In genomic region chr10:70835895-70836294, GRCh38 we compare ENCODE assay signal across 17 cellular contexts. TPM values are rescaled to one million over a fixed set of nuclear protein-coding genes. Genes with fewer than 3 reads are reported as not detected.
DNase-seq lines count a peak whose midpoint lies in the region; ATAC-seq, FAIRE-seq and TF ChIP-seq lines count a peak whose summit lies in the region.
"Had no signal": no experiment of that assay in that cellular context is flagged by ENCODE, and none has a peak within 500 bp of the region (broad histone marks: within the 10 kb centered on the region; RNA-seq: fewer than 3 reads in every experiment).

No MANE protein-coding gene starts in this region.

- no peaks in the 10 kb centered on the region for H3K27me3 ChIP-seq in mammary epithelial cell (ENCODE audit: insufficient read depth, low read length)
- no peaks in the 10 kb centered on the region for H3K27me3 ChIP-seq in brain microvascular endothelial cell (replicated peaks)
- H3K27me3 ChIP-seq in HepG2 (ENCODE audit: control insufficient read depth in 1 of 2, insufficient read depth in 2 of 2, low read length in 2 of 2): no peaks in the 10 kb centered on the region
- no peaks in the 10 kb centered on the region for H3K27me3 ChIP-seq in sigmoid colon
- no peaks in the 10 kb centered on the region for H3K27me3 ChIP-seq in PC-3 (ENCODE audit: low read length)
- H3K27me3 ChIP-seq: heart left ventricle, spleen had no signal

- H3K9ac ChIP-seq in mammary epithelial cell (ENCODE audit: insufficient read depth, low read length): no peak overlapping the region
- H3K9ac ChIP-seq in HepG2 (ENCODE audit: insufficient read depth, low read depth, low read length): no peak overlapping the region
- no peak overlapping the region for H3K9ac ChIP-seq in PC-3 (ENCODE audit: low read length)

- H3K36me3 ChIP-seq in mammary epithelial cell (ENCODE audit: insufficient read depth, low read length): no peaks in the 10 kb centered on the region
- H3K36me3 ChIP-seq in brain microvascular endothelial cell (replicated peaks): no peaks in the 10 kb centered on the region
- H3K36me3 ChIP-seq in HepG2 (replicated peaks in 1 of 2; ENCODE audit: control insufficient read depth in 1 of 2, insufficient read depth in 2 of 2, low read length in 2 of 2): peaks cover 0 to 3% of the 10 kb centered on the region in 2 experiments; a peak in 2 of 5 replicates
- H3K36me3 ChIP-seq in sigmoid colon: peaks cover 0 to 8% (median 0%) of the 10 kb centered on the region in 4 donors
- H3K36me3 ChIP-seq in PC-3 (ENCODE audit: low read depth, low read length): peaks cover 37% of the 10 kb centered on the region
- H3K36me3 ChIP-seq: thoracic aorta had no signal

- H3K79me2 ChIP-seq in mammary epithelial cell (ENCODE audit: insufficient read depth, low read length) (peaks cover 64% of the 10 kb centered on the region), HepG2 (ENCODE audit: insufficient read depth, low read length) (peaks cover 24% of the 10 kb centered on the region), PC-3 (ENCODE audit: low read length) (peaks cover 86% of the 10 kb centered on the region)

- H3K27ac Mint-ChIP-seq in MCF 10A (ENCODE audit: low read depth, unreplicated experiment) (no peak overlapping the region), type B pancreatic cell (peak overlapping the region; percentile 61)
- H3K27ac Mint-ChIP-seq: natural killer cell had no signal

- WGBS in mammary epithelial cell (ENCODE audit: low coverage, missing lambda C conversion rate): 65% methylated on average over 1 of the region's 1 CpG
- WGBS in HepG2 (ENCODE audit: low lambda C conversion rate): 30% methylated on average over 1 of the region's 1 CpG
- 79 to 88% methylated on average over 1 of the region's 1 CpG for WGBS in sigmoid colon, 2 donors

- H3K27me3 Mint-ChIP-seq in MCF 10A (ENCODE audit: insufficient read depth, unreplicated experiment) (no peaks in the 10 kb centered on the region), type B pancreatic cell (no peaks in the 10 kb centered on the region)

- TF ChIP-seq POLR2A in HepG2 (IDR thresholded peaks at IDR 0.05; ENCODE audit: insufficient read depth in 1 of 2, low read depth in 2 of 2, low read length in 2 of 2): no peak
- no peak for TF ChIP-seq POLR2A in sigmoid colon (IDR thresholded peaks at IDR 0.05)

- H3K9me3 ChIP-seq in mammary epithelial cell (replicated peaks; ENCODE audit: insufficient read depth, low read length) (no peaks in the 10 kb centered on the region), HepG2 (ENCODE audit: low read length) (peaks cover 6% of the 10 kb centered on the region; the same call in 1 of the 2 replicates), sigmoid colon (peaks cover 0 to 4% (median 0%) of the 10 kb centered on the region in 4 donors), PC-3 (ENCODE audit: low read length) (no peaks in the 10 kb centered on the region)
- H3K9me3 ChIP-seq: thoracic aorta had no signal

- intact Hi-C loops in MCF 10A (cut with micrococcal nuclease) (no loop called here), mammary epithelial cell (cut with micrococcal nuclease) (no loop called here), HepG2 (cut with micrococcal nuclease; ENCODE audit: unreplicated experiment) (loop anchor here (2.0 kb wide), 1 partner anchor 17 kb away; no protein-coding TSS in a partner anchor), sigmoid colon (cut with DNase I) (no loop called here), PC-3 (cut with micrococcal nuclease) (no loop called here)

- H2AFZ ChIP-seq in mammary epithelial cell (ENCODE audit: low read depth, low read length): no peak overlapping the region
- no peak overlapping the region for H2AFZ ChIP-seq in HepG2 (ENCODE audit: low read length)
- no peak overlapping the region for H2AFZ ChIP-seq in PC-3 (ENCODE audit: low read length)

- H3K4me2 ChIP-seq in mammary epithelial cell (ENCODE audit: insufficient read depth, low read depth, low read length) (no peak overlapping the region), HepG2 (ENCODE audit: low read depth, low read length) (peak overlapping the region; percentile 34; the same call in 1 of the 2 replicates), PC-3 (ENCODE audit: low read length) (no peak overlapping the region)

- CTCF ChIA-PET in MCF 10A (lab: Yijun Ruan, JAX) (no interaction called here), mammary epithelial cell (lab: Charles Lee; ENCODE audit: low non-redundant PET) (no interaction called here), HepG2 (lab: Yijun Ruan, JAX; ENCODE audit: low intra/inter-chr PET ratio, low total read pairs) (no interaction called here), PC-3 (lab: Charles Lee) (no interaction called here)

- no peak overlapping the region for H3K4me3 Mint-ChIP-seq in MCF 10A (ENCODE audit: unreplicated experiment)
- no peak overlapping the region for H3K4me3 Mint-ChIP-seq in type B pancreatic cell
- H3K4me3 Mint-ChIP-seq: natural killer cell had no signal

- in situ Hi-C loops in mammary epithelial cell (cut with MboI; ENCODE audit: low sequenced_read_pairs in 2 of 2): no loop called here
- in situ Hi-C loops in brain microvascular endothelial cell (cut with HindIII; ENCODE audit: low pct_ligation_motif_present, low sequenced_read_pairs): no loop called here
- in situ Hi-C loops in HepG2 (cut with HindIII; ENCODE audit: extremely low pct_ligation_motif_present, low pct_unique_long_range_greater_than_20kb): no loop called here

- TF ChIP-seq RAD21 in HepG2 (CRISPR knock-in tag; IDR thresholded peaks at IDR 0.05): no peak

- H3K9me3 Mint-ChIP-seq in MCF 10A (ENCODE audit: unreplicated experiment) (no peaks in the 10 kb centered on the region), type B pancreatic cell (no peaks in the 10 kb centered on the region)
- H3K9me3 Mint-ChIP-seq: natural killer cell had no signal

- H3K4me1 ChIP-seq in mammary epithelial cell (ENCODE audit: insufficient read depth, low read length): peaks cover 23% of the 10 kb centered on the region
- H3K4me1 ChIP-seq in HepG2 (ENCODE audit: insufficient read depth, low read length): peaks cover 32% of the 10 kb centered on the region
- H3K4me1 ChIP-seq in sigmoid colon: peaks cover 0 to 35% (median 17%) of the 10 kb centered on the region in 4 donors
- peaks cover 36% of the 10 kb centered on the region for H3K4me1 ChIP-seq in PC-3 (ENCODE audit: insufficient read depth, low read length)

- peaks cover 24% of the 10 kb centered on the region for H3K36me3 Mint-ChIP-seq in MCF 10A (ENCODE audit: insufficient read depth, unreplicated experiment)
- H3K36me3 Mint-ChIP-seq in type B pancreatic cell: peaks cover 30% of the 10 kb centered on the region

- peak; percentile 4 for DNase-seq in MCF 10A (ENCODE audit: unreplicated experiment)
- no peak for DNase-seq in mammary epithelial cell
- peak; percentile 59 for DNase-seq in brain microvascular endothelial cell
- DNase-seq in HepG2 (ENCODE audit: low spot score): peak; percentile 76
- DNase-seq in type B pancreatic cell (ENCODE audit: extremely low spot score, unreplicated experiment): no peak
- DNase-seq in sigmoid colon: no peak
- no peak for DNase-seq in PC-3
- no peak for DNase-seq in COLO829 (ENCODE audit: low spot score)
- DNase-seq: AML-193, aorta, DMS 273 treated with DMSO at 0.1 percent for 48 hours, heart left ventricle, MV-4-11, natural killer cell, spleen, WERI-Rb-1 had no signal

- ATAC-seq in HepG2 (peak; percentile 80), PC-3 (no peak)
- ATAC-seq: heart left ventricle, natural killer cell had no signal

- H3K9me2 ChIP-seq in PC-3 (replicated peaks; ENCODE audit: low read length): no peaks in the 10 kb centered on the region

- BruUV-seq in MCF 10A (replicated peaks; lab: Mats Ljungman, UMichigan) (no TSS peak), mammary epithelial cell (replicated peaks; lab: Mats Ljungman, UMichigan) (no TSS peak), HepG2 (replicated peaks; lab: Mats Ljungman, UMichigan) (no TSS peak), PC-3 (replicated peaks; lab: Mats Ljungman, UMichigan) (no TSS peak)

- TF ChIP-seq CTCF in MCF 10A (IDR thresholded peaks at IDR 0.05; ENCODE audit: unreplicated experiment) (no peak), mammary epithelial cell (conservative IDR thresholded peaks at IDR 0.05 in 1 of 2, IDR thresholded peaks at IDR 0.05 in 1 of 2; ENCODE audit: extremely low read depth in 1 of 2, insufficient read depth in 1 of 2, low read depth in 1 of 2, low read length in 2 of 2) (no peak), brain microvascular endothelial cell (IDR thresholded peaks at IDR 0.05; ENCODE audit: low read depth, low read length, missing control alignments) (no peak), HepG2 (CRISPR knock-in tag; IDR thresholded peaks at IDR 0.05) (no peak), type B pancreatic cell (conservative IDR thresholded peaks at IDR 0.05) (no peak), sigmoid colon (IDR thresholded peaks at IDR 0.05) (no peak), PC-3 (conservative IDR thresholded peaks at IDR 0.05; ENCODE audit: low read depth, low read length) (no peak)

- no peak for TF ChIP-seq EP300 in HepG2 (IDR thresholded peaks at IDR 0.05; ENCODE audit: low read depth in 2 of 2, low read length in 2 of 2)
- TF ChIP-seq EP300 in HepG2 (CRISPR knock-in tag; IDR thresholded peaks at IDR 0.05; ENCODE audit: borderline replicate concordance): no peak
- TF ChIP-seq EP300 in sigmoid colon (IDR thresholded peaks at IDR 0.05): no peak

- POLR2A ChIA-PET in MCF 10A (lab: Yijun Ruan, JAX) (interaction anchor here (0.5 to 0.6 kb wide), 2 partner anchors 17 to 21 kb away, joined by 3 read pairs; no protein-coding TSS in a partner anchor), HepG2 (lab: Yijun Ruan, JAX) (interaction anchor here (1.4 kb wide), 1 partner anchor 52 kb away, joined by 3 read pairs; no protein-coding TSS in a partner anchor), PC-3 (lab: Charles Lee; ENCODE audit: unreplicated experiment) (no interaction called here)

- H4K20me1 ChIP-seq in mammary epithelial cell (ENCODE audit: insufficient read depth, low read length) (no peaks in the 10 kb centered on the region), HepG2 (ENCODE audit: insufficient read depth, low read length) (no peaks in the 10 kb centered on the region), PC-3 (ENCODE audit: low read length) (no peaks in the 10 kb centered on the region)

- H3K4me1 Mint-ChIP-seq in MCF 10A (ENCODE audit: insufficient read depth, unreplicated experiment) (peaks cover 21% of the 10 kb centered on the region), type B pancreatic cell (ENCODE audit: unreplicated experiment) (peaks cover 27% of the 10 kb centered on the region)

- H3K4me3 ChIP-seq in mammary epithelial cell (replicated peaks in 1 of 3; ENCODE audit: insufficient read depth in 1 of 3, low read depth in 2 of 3, low read length in 3 of 3): no peak overlapping the region
- no peak overlapping the region for H3K4me3 ChIP-seq in brain microvascular endothelial cell (ENCODE audit: low read depth, low read length)
- no peak overlapping the region for H3K4me3 ChIP-seq in HepG2 (replicated peaks in 1 of 3; ENCODE audit: insufficient read depth in 1 of 3, low read depth in 2 of 3, low read length in 3 of 3)
- H3K4me3 ChIP-seq in sigmoid colon: no peak overlapping the region
- no peak overlapping the region for H3K4me3 ChIP-seq in PC-3 (ENCODE audit: low read length)
- H3K4me3 ChIP-seq: heart left ventricle, spleen, thoracic aorta had no signal

- peak; percentile 64 for FAIRE-seq in HepG2 (lab: Jason Lieb, UNC)

- peaks cover 11% of the 10 kb centered on the region for H3F3A ChIP-seq in PC-3 (ENCODE audit: low read length, unreplicated experiment)

- dilution Hi-C loops in mammary epithelial cell (cut with HindIII; ENCODE audit: low sequenced_read_pairs): no loop called here

- H3K27ac ChIP-seq in mammary epithelial cell (ENCODE audit: insufficient read depth, low read depth, low read length): no peak overlapping the region
- peak overlapping the region; percentile 26 for H3K27ac ChIP-seq in brain microvascular endothelial cell
- H3K27ac ChIP-seq in HepG2 (ENCODE audit: extremely low read length, insufficient read depth, low read length): peak overlapping the region; percentile 58
- no peak overlapping the region for H3K27ac ChIP-seq in sigmoid colon
- no peak overlapping the region for H3K27ac ChIP-seq in PC-3 (ENCODE audit: low read length)
- H3K27ac ChIP-seq: heart left ventricle, spleen, thoracic aorta, WERI-Rb-1 had no signal

RNA-seq across cellular contexts. Expression of gene SGPL1, which starts 20.1 kb away (rescaled TPM):
- total RNA-seq in MCF 10A (2022) (81.5 and 93.8 TPM in 2 replicates), mammary epithelial cell (10 to 100 TPM; 65.0 to 97.4 TPM), HepG2 (2016; rRNA removed; fragmentation: Illumina TruSeq; extraction: Trizol) (19.0 and 25.0 TPM in 2 replicates), type B pancreatic cell (ENCODE audit: low replicate concordance) (70.5 and 84.3 TPM in 2 replicates), sigmoid colon (10 to 100 TPM; 18.5 to 22.2 (median 20.2) TPM), PC-3 (2014; rRNA removed) (77.6 and 101 TPM in 2 replicates)
- polyA plus RNA-seq in mammary epithelial cell (22.4 TPM), HepG2 (2011; rRNA removed) (15.7 and 17.6 TPM in 2 replicates), sigmoid colon (10 to 100 TPM in 2 of 3 donors, 1 to 10 TPM in 1; 6.0 to 20.6 (median 13.9) TPM)
- 88.4 TPM for polyA minus RNA-seq in mammary epithelial cell
- 12.3 and 14.8 TPM in 2 replicates for total RNA-seq in HepG2 (2016; cell fraction: cytosol; rRNA removed; fragmentation: Illumina TruSeq; extraction: Trizol; ENCODE audit: low read depth)
- total RNA-seq in HepG2 (2016; cell fraction: insoluble cytoplasmic fraction; rRNA removed; fragmentation: Illumina TruSeq; extraction: Trizol): 14.5 and 23.0 TPM in 2 replicates
- 15.7 and 16.0 TPM in 2 replicates for total RNA-seq in HepG2 (2016; cell fraction: membrane; rRNA removed; fragmentation: Illumina TruSeq; extraction: Trizol)
- 26.9 and 32.2 TPM in 2 replicates for total RNA-seq in HepG2 (2016; cell fraction: nucleus; rRNA removed; fragmentation: Illumina TruSeq; extraction: Trizol)
- 9.8 and 13.8 TPM in 2 replicates for polyA plus RNA-seq in HepG2 (2011; cell fraction: cytosol; rRNA removed)
- 13.8 and 17.5 TPM in 2 replicates for polyA plus RNA-seq in HepG2 (2011; cell fraction: nucleus; rRNA removed)
- polyA plus RNA-seq in HepG2 (2012): 11.1 and 12.6 TPM in 2 replicates
- polyA plus RNA-seq in HepG2 (2016; cell fraction: cytosol; fragmentation: Illumina TruSeq; extraction: Trizol; ENCODE audit: low read depth): 2.8 and 3.4 TPM in 2 replicates
- polyA plus RNA-seq in HepG2 (2016; cell fraction: insoluble cytoplasmic fraction; fragmentation: Illumina TruSeq; extraction: Trizol; ENCODE audit: low read depth): 10.4 TPM in 2 replicates
- 5.2 and 6.0 TPM in 2 replicates for polyA plus RNA-seq in HepG2 (2016; cell fraction: membrane; fragmentation: Illumina TruSeq; extraction: Trizol; ENCODE audit: low read depth)
- 32.2 and 33.8 TPM in 2 replicates for polyA plus RNA-seq in HepG2 (2016; cell fraction: nucleus; fragmentation: Illumina TruSeq; extraction: Trizol; ENCODE audit: insufficient read depth, low read depth)
- 32.9 and 47.1 TPM in 2 replicates for polyA minus RNA-seq in HepG2 (2011; rRNA and poly(A)+ RNA removed; ENCODE audit: low replicate concordance)
- 17.3 and 21.5 TPM in 2 replicates for polyA minus RNA-seq in HepG2 (2011; cell fraction: cytosol; rRNA and poly(A)+ RNA removed)
- 37.6 and 39.2 TPM in 2 replicates for polyA minus RNA-seq in HepG2 (2011; cell fraction: nucleus; rRNA and poly(A)+ RNA removed)

RNA-seq across cellular contexts. Expression of gene TBATA, which starts 50.7 kb away (rescaled TPM):
- not detected in 2 replicates for total RNA-seq in MCF 10A (2022)
- not detected for total RNA-seq in mammary epithelial cell
- polyA plus RNA-seq in mammary epithelial cell: not detected
- not detected for polyA minus RNA-seq in mammary epithelial cell
- not detected in 2 replicates for total RNA-seq in HepG2 (2016; rRNA removed; fragmentation: Illumina TruSeq; extraction: Trizol)
- not detected in 2 replicates for total RNA-seq in HepG2 (2016; cell fraction: cytosol; rRNA removed; fragmentation: Illumina TruSeq; extraction: Trizol; ENCODE audit: low read depth)
- not detected in 2 replicates for total RNA-seq in HepG2 (2016; cell fraction: insoluble cytoplasmic fraction; rRNA removed; fragmentation: Illumina TruSeq; extraction: Trizol)
- not detected in 2 replicates for total RNA-seq in HepG2 (2016; cell fraction: membrane; rRNA removed; fragmentation: Illumina TruSeq; extraction: Trizol)
- not detected in 2 replicates for total RNA-seq in HepG2 (2016; cell fraction: nucleus; rRNA removed; fragmentation: Illumina TruSeq; extraction: Trizol)
- polyA plus RNA-seq in HepG2 (2011; rRNA removed): not detected in 2 replicates
- not detected in 2 replicates for polyA plus RNA-seq in HepG2 (2011; cell fraction: cytosol; rRNA removed)
- not detected in 2 replicates for polyA plus RNA-seq in HepG2 (2011; cell fraction: nucleus; rRNA removed)
- polyA plus RNA-seq in HepG2 (2012): not detected in 2 replicates
- polyA plus RNA-seq in HepG2 (2016; cell fraction: cytosol; fragmentation: Illumina TruSeq; extraction: Trizol; ENCODE audit: low read depth): not detected in 2 replicates
- polyA plus RNA-seq in HepG2 (2016; cell fraction: insoluble cytoplasmic fraction; fragmentation: Illumina TruSeq; extraction: Trizol; ENCODE audit: low read depth): not detected in 2 replicates
- not detected in 2 replicates for polyA plus RNA-seq in HepG2 (2016; cell fraction: membrane; fragmentation: Illumina TruSeq; extraction: Trizol; ENCODE audit: low read depth)
- not detected in 2 replicates for polyA plus RNA-seq in HepG2 (2016; cell fraction: nucleus; fragmentation: Illumina TruSeq; extraction: Trizol; ENCODE audit: insufficient read depth, low read depth)
- polyA minus RNA-seq in HepG2 (2011; rRNA and poly(A)+ RNA removed; ENCODE audit: low replicate concordance): not detected in 2 replicates
- polyA minus RNA-seq in HepG2 (2011; cell fraction: cytosol; rRNA and poly(A)+ RNA removed): not detected in 2 replicates
- polyA minus RNA-seq in HepG2 (2011; cell fraction: nucleus; rRNA and poly(A)+ RNA removed): not detected in 2 replicates
- total RNA-seq in type B pancreatic cell (ENCODE audit: low replicate concordance): not detected in 2 replicates
- not detected for total RNA-seq in sigmoid colon
- polyA plus RNA-seq in sigmoid colon: not detected
- not detected in 2 replicates for total RNA-seq in PC-3 (2014; rRNA removed)
- total RNA-seq: aorta, heart left ventricle, thoracic aorta had no signal
- polyA plus RNA-seq: aorta, heart left ventricle had no signal

RNA-seq across cellular contexts. Expression of gene PCBD1, which starts 52.5 kb away (rescaled TPM):
- 40.3 and 52.4 TPM in 2 replicates for total RNA-seq in MCF 10A (2022)
- 10 to 100 TPM; 16.5 to 34.4 TPM for total RNA-seq in mammary epithelial cell
- polyA plus RNA-seq in mammary epithelial cell: 35.9 TPM
- 17.8 TPM for polyA minus RNA-seq in mammary epithelial cell
- total RNA-seq in HepG2 (2016; rRNA removed; fragmentation: Illumina TruSeq; extraction: Trizol): 168 and 177 TPM in 2 replicates
- 166 and 201 TPM in 2 replicates for total RNA-seq in HepG2 (2016; cell fraction: cytosol; rRNA removed; fragmentation: Illumina TruSeq; extraction: Trizol; ENCODE audit: low read depth)
- total RNA-seq in HepG2 (2016; cell fraction: insoluble cytoplasmic fraction; rRNA removed; fragmentation: Illumina TruSeq; extraction: Trizol): 178 and 182 TPM in 2 replicates
- 211 and 254 TPM in 2 replicates for total RNA-seq in HepG2 (2016; cell fraction: membrane; rRNA removed; fragmentation: Illumina TruSeq; extraction: Trizol)
- total RNA-seq in HepG2 (2016; cell fraction: nucleus; rRNA removed; fragmentation: Illumina TruSeq; extraction: Trizol): 58.9 and 64.6 TPM in 2 replicates
- polyA plus RNA-seq in HepG2 (2011; rRNA removed): 95.3 and 98.9 TPM in 2 replicates
- polyA plus RNA-seq in HepG2 (2011; cell fraction: cytosol; rRNA removed): 107 and 123 TPM in 2 replicates
- polyA plus RNA-seq in HepG2 (2011; cell fraction: nucleus; rRNA removed): 40.3 and 45.6 TPM in 2 replicates
- 117 and 152 TPM in 2 replicates for polyA plus RNA-seq in HepG2 (2012)
- polyA plus RNA-seq in HepG2 (2016; cell fraction: cytosol; fragmentation: Illumina TruSeq; extraction: Trizol; ENCODE audit: low read depth): 235 and 300 TPM in 2 replicates
- polyA plus RNA-seq in HepG2 (2016; cell fraction: insoluble cytoplasmic fraction; fragmentation: Illumina TruSeq; extraction: Trizol; ENCODE audit: low read depth): 237 and 249 TPM in 2 replicates
- 271 and 309 TPM in 2 replicates for polyA plus RNA-seq in HepG2 (2016; cell fraction: membrane; fragmentation: Illumina TruSeq; extraction: Trizol; ENCODE audit: low read depth)
- polyA plus RNA-seq in HepG2 (2016; cell fraction: nucleus; fragmentation: Illumina TruSeq; extraction: Trizol; ENCODE audit: insufficient read depth, low read depth): 131 and 135 TPM in 2 replicates
- 47.4 and 68.6 TPM in 2 replicates for polyA minus RNA-seq in HepG2 (2011; rRNA and poly(A)+ RNA removed; ENCODE audit: low replicate concordance)
- 36.4 and 44.0 TPM in 2 replicates for polyA minus RNA-seq in HepG2 (2011; cell fraction: cytosol; rRNA and poly(A)+ RNA removed)
- polyA minus RNA-seq in HepG2 (2011; cell fraction: nucleus; rRNA and poly(A)+ RNA removed): 21.6 and 28.6 TPM in 2 replicates
- 84.1 and 102 TPM in 2 replicates for total RNA-seq in type B pancreatic cell (ENCODE audit: low replicate concordance)
- total RNA-seq in sigmoid colon: 10 to 100 TPM; 82.5 to 98.1 (median 93.1) TPM
- polyA plus RNA-seq in sigmoid colon: 100 to 1,000 TPM; 116 to 135 (median 128) TPM
- 277 and 283 TPM in 2 replicates for total RNA-seq in PC-3 (2014; rRNA removed)

Comparison
In these comparisons a context has a peak if more than half of its experiments do, and no peak if none do; other contexts are left out.
1. DNase-seq: peak in MCF 10A (single experiment), brain microvascular endothelial cell (single experiment) and HepG2 (single experiment); none in mammary epithelial cell (single experiment), type B pancreatic cell (single experiment), sigmoid colon (single experiment), PC-3 (single experiment) and COLO829 (single experiment).
2. H3K27ac ChIP-seq: peak in brain microvascular endothelial cell (single experiment) and HepG2 (single experiment); none in mammary epithelial cell (single experiment), sigmoid colon (0 of 4) and PC-3 (single experiment).